Comparison of ENCODE assay signal across 17 cellular contexts in the genomic region with DNA sequence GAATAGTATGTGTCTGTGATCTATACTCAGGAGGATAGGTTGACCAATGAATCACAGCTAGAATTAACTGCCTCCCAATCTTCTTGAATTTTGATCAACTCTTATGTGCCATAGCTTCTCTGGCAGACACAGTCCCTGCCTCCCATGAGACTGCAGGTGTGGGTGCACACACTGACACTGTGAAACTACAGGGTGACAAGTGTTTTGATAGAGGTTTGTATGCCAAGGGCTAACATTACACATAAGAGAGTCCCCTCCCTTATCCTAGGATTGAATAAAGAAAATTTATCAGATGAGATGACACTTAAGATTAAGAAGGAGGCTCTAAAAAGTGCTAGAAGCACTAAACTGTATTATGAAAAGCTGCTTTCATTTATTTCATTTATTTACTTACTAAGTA.
"Had no signal": no experiment of that assay in that cellular context is flagged by ENCODE, and none has a peak within 500 bp of the region (broad histone marks: within the 10 kb centered on the region; RNA-seq: fewer than 3 reads in every experiment).

No MANE protein-coding gene starts in this region.

- H3K9me3 ChIP-seq: left ventricle myocardium inferior, mucosa of descending colon, spleen, tibial nerve had no signal

- DNase-seq: activated B cell treated with CpG ODN at 0.5 μM for 24 hours; activated CD4-positive, alpha-beta T cell treated with anti-CD3 and anti-CD28 coated beads for 36 hours; activated CD4-positive, alpha-beta T cell treated with anti-CD3 and anti-CD28 coated beads, Interleukin-2, amount 50 U/mL, for 4 hours; activated naive CD4-positive, alpha-beta T cell; activated T-cell treated with anti-CD3 and anti-CD28 coated beads for 4 hours; activated T-cell treated with anti-CD3 and anti-CD28 coated beads, Interleukin-2, amount 50 U/mL, for 72 hours; anterior cingulate cortex; effector CD4-positive, alpha-beta T cell; glutamatergic neuron; left ventricle myocardium inferior; mucosa of descending colon; right cardiac atrium; spleen; stimulated activated naive CD4-positive, alpha-beta T cell treated with Interleukin-2 at 50 U/mL for 16 hours had no signal

- ATAC-seq: activated CD4-positive, alpha-beta T cell treated with anti-CD3 and anti-CD28 coated beads for 36 hours; activated naive CD4-positive, alpha-beta T cell treated with anti-CD3 and anti-CD28 coated beads, Interleukin-2, amount 50 U/mL, for 72 hours; activated T-cell treated with anti-CD3 and anti-CD28 coated beads, Interleukin-2, amount 50 U/mL, for 72 hours; mucosa of descending colon; natural killer cell treated with Interleukin-12 subunit alpha and Interleukin-12 subunit beta and Interleukin-15 and Interleukin-18, amount 100 ng/mL, for 72 hours; right cardiac atrium had no signal

- H3K4me1 ChIP-seq: left ventricle myocardium inferior, spleen, tibial nerve had no signal

- H3K36me3 ChIP-seq: left ventricle myocardium inferior, spleen, tibial nerve had no signal

- H3K27me3 ChIP-seq: spleen, tibial nerve had no signal

- H3K27ac ChIP-seq: left ventricle myocardium inferior, spleen, tibial nerve had no signal

- H3K4me3 ChIP-seq: left ventricle myocardium inferior, mucosa of descending colon, spleen, tibial nerve had no signal
